8 cellular contexts compared by ENCODE assay signal in the genomic region with DNA sequence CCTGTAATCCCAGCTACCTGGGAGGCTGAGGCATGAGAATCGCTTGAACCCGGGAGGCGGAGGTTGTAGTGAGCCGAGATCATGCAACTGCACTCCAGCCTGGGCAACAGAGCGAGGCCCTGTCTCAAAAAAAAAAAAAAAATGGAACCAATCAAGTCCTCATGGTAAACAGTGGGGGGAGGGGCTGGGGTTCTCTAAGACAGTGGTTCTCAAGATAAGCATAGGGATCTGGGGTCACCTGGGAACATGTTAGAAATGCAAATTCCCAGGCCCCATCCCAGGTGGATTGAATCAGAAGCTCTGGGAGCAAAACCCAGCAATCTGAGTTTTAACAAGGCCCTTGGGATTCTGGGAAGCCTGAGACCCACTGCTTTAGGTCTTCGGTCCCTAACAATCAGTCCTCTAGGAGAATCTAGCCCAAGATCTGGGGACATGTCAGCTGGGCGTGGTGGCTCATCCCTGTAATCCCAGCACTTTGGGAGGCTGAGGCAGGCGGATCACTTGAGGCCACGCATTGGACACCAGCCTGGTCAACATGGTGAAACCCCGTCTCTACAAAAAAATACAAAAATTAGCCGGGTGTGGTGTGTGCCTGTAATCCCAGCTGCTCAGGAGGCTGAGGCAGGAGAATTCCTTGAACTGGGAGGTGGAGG. TPM values are rescaled to one million over a fixed set of nuclear protein-coding genes. Genes with fewer than 3 reads are reported as not detected.
A peak's percentile ranks its signal among the peaks of the same experiment; 100 is the strongest.
DNase-seq lines count a peak whose midpoint lies in the region; ATAC-seq, FAIRE-seq and TF ChIP-seq lines count a peak whose summit lies in the region.
"Not testable (repeated sequence)": the region's sequence is repeated elsewhere in the genome, so short reads cannot be mapped to it uniquely, and the experiment has no call there.

No MANE protein-coding gene starts in this region.

- CTCF ChIA-PET in CD4-positive, alpha-beta T cell (lab: Charles Lee): interaction anchor here (1.7 to 6.3 kb wide), 3 partner anchors 9 to 40 kb away, joined by 4 to 93 read pairs (median 49); partner anchors contain the start of gene NR1D1
- CTCF ChIA-PET in K562 (lab: Yijun Ruan, JAX; ENCODE audit: low intra/inter-chr PET ratio): interaction anchor here (0.9 kb wide), 1 partner anchor 70 kb away, joined by 6 read pairs; no protein-coding TSS in a partner anchor

- H3K27ac ChIP-seq in CD4-positive, alpha-beta T cell (ENCODE audit: low read depth, low read length): peak overlapping the region; percentile 94
- H3K27ac ChIP-seq in SK-N-MC: peak overlapping the region; percentile 97
- H3K27ac ChIP-seq in K562 (ENCODE audit: extremely low read depth, low read depth, low read length): 0 out of 3 replicates have a peak overlapping the region, but pooled peaks have one; percentile 17
- H3K27ac ChIP-seq in epithelial cell of prostate: peak overlapping the region; percentile 49
- H3K27ac ChIP-seq in left lung: peak overlapping the region; percentile 92
- H3K27ac ChIP-seq in skin epidermis: peak overlapping the region in 20 of 21 experiments; percentile 79 to 99 (median 90)
- peak overlapping the region; percentile 89 to 99 (median 98) for H3K27ac ChIP-seq in tibial nerve

- intact Hi-C loops in CD4-positive, alpha-beta T cell (cut with DNase I, micrococcal nuclease): loop anchor here in 1 of 2 experiments (1.0 kb wide), 1 partner anchor 10 kb away; no protein-coding TSS in a partner anchor
- intact Hi-C loops in K562 (cut with micrococcal nuclease); left lung (cut with DNase I): not testable (repeated sequence)

- not testable (repeated sequence) for H3K79me2 ChIP-seq in K562 (ENCODE audit: control insufficient read depth, insufficient read depth, low read length)

- H3K27ac Mint-ChIP-seq in CD4-positive, alpha-beta T cell: peak overlapping the region; percentile 99
- peak overlapping the region; percentile 61 to 77 for H3K27ac Mint-ChIP-seq in natural killer cell treated with Interleukin-12 subunit alpha and Interleukin-12 subunit beta and Interleukin-15 and Interleukin-18, amount 100 ng/mL, for 72 hours

- not testable (repeated sequence) for TF ChIP-seq RAD21 in K562 (CRISPR knock-in tag; conservative IDR thresholded peaks at IDR 0.05 in 1 of 2, IDR thresholded peaks at IDR 0.05 in 1 of 2)

- H3K4me3 ChIP-seq in SK-N-MC, K562, left lung, skin epidermis, tibial nerve: not testable (repeated sequence)

- 54% methylated on average over 11 of the region's 11 CpGs for WGBS in K562 (ENCODE audit: insufficient coverage, low coverage, missing lambda C conversion rate)
- WGBS in tibial nerve, 2 donors: 76 to 82% methylated on average over 11 of the region's 11 CpGs

- H3K4me1 ChIP-seq in K562 (replicated peaks in 1 of 2; ENCODE audit: control insufficient read depth in 2 of 2, insufficient read depth in 2 of 2, low read length in 2 of 2): peaks cover 58 to 73% of the 10 kb centered on the region in 2 experiments
- peaks cover 60 to 97% of the 10 kb centered on the region in 2 donors for H3K4me1 ChIP-seq in left lung
- H3K4me1 ChIP-seq in tibial nerve: peaks cover 3 to 98% (median 93%) of the 10 kb centered on the region in 4 donors

- not testable (repeated sequence) for H3K27me3 Mint-ChIP-seq in CD4-positive, alpha-beta T cell; natural killer cell treated with Interleukin-12 subunit alpha and Interleukin-12 subunit beta and Interleukin-15 and Interleukin-18, amount 100 ng/mL, for 72 hours

- POLR2A ChIA-PET in CD4-positive, alpha-beta T cell (lab: Charles Lee): interaction anchor here (1.1 to 6.6 kb wide), 4 partner anchors 11 to 55 kb away, joined by 3 to 335 read pairs (median 28); partner anchors contain the start of genes MED24, NR1D1 and THRA
- POLR2A ChIA-PET in K562 (lab: Yijun Ruan, JAX): interaction anchor here (0.7 to 8.0 kb wide), 3 partner anchors 8 to 151 kb away, joined by 3 to 66 read pairs (median 8); partner anchors contain the start of gene NR1D1

- not testable (repeated sequence) for H3K9ac ChIP-seq in SK-N-MC (ENCODE audit: insufficient read length)
- peak overlapping the region in 1 of 2 experiments; percentile 5; a peak in 2 of 4 replicates for H3K9ac ChIP-seq in K562 (ENCODE audit: insufficient read depth in 1 of 2, low read depth in 2 of 2, low read length in 2 of 2)

- H3K4me1 Mint-ChIP-seq in CD4-positive, alpha-beta T cell (ENCODE audit: low read depth): peaks cover 95% of the 10 kb centered on the region
- H3K4me1 Mint-ChIP-seq in natural killer cell treated with Interleukin-12 subunit alpha and Interleukin-12 subunit beta and Interleukin-15 and Interleukin-18, amount 100 ng/mL, for 72 hours (ENCODE audit: low read depth in 2 of 2): peaks cover 72 to 87% of the 10 kb centered on the region in 2 donors

- H3K4me3 Mint-ChIP-seq in CD4-positive, alpha-beta T cell; natural killer cell treated with Interleukin-12 subunit alpha and Interleukin-12 subunit beta and Interleukin-15 and Interleukin-18, amount 100 ng/mL, for 72 hours: not testable (repeated sequence)

- not testable (repeated sequence) for TF ChIP-seq EP300 in K562 (IDR thresholded peaks at IDR 0.05; ENCODE audit: low read length); tibial nerve (IDR thresholded peaks at IDR 0.05)

- peak overlapping the region; percentile 73 for H2AFZ ChIP-seq in K562 (ENCODE audit: low read depth, low read length)

- in situ Hi-C loops in K562 (cut with MboI): not testable (repeated sequence)

- ATAC-seq in CD4-positive, alpha-beta T cell (ENCODE audit: poor library complexity); K562; left lung; natural killer cell treated with Interleukin-12 subunit alpha and Interleukin-12 subunit beta and Interleukin-15 and Interleukin-18, amount 100 ng/mL, for 72 hours: not testable (repeated sequence)

- H3K9me3 Mint-ChIP-seq in CD4-positive, alpha-beta T cell; natural killer cell treated with Interleukin-12 subunit alpha and Interleukin-12 subunit beta and Interleukin-15 and Interleukin-18, amount 100 ng/mL, for 72 hours: not testable (repeated sequence)

- not testable (repeated sequence) for TF ChIP-seq POLR2A in K562 (conservative IDR thresholded peaks at IDR 0.05); tibial nerve (IDR thresholded peaks at IDR 0.05)

- not testable (repeated sequence) for BruUV-seq in K562 (replicated peaks; lab: Mats Ljungman, UMichigan)

- not testable (repeated sequence) for H3K27me3 ChIP-seq in CD4-positive, alpha-beta T cell (ENCODE audit: control insufficient read depth, insufficient read depth, low read length); K562 (ENCODE audit: control insufficient read depth in 2 of 2, insufficient read depth in 2 of 2, low read length in 2 of 2); left lung; tibial nerve

- not testable (repeated sequence) for DNase-seq in CD4-positive, alpha-beta T cell; SK-N-MC (ENCODE audit: low read depth, low spot score); epithelial cell of prostate (ENCODE audit: low read depth, low spot score); left lung; natural killer cell treated with Interleukin-12 subunit alpha and Interleukin-12 subunit beta and Interleukin-15 and Interleukin-18, amount 100 ng/mL, for 72 hours (ENCODE audit: low spot score)
- DNase-seq in K562 (ENCODE audit: extremely low read depth in 1 of 4, low spot score in 3 of 4): peak in 1 of 4 experiments; percentile 46
- peak in 1 of 2 donors; percentile 15 for DNase-seq in tibial nerve (ENCODE audit: low spot score in 2 of 2)

- not testable (repeated sequence) for H3K4me2 ChIP-seq in K562 (ENCODE audit: insufficient read depth, low read length)

- not testable (repeated sequence) for H3K36me3 ChIP-seq in SK-N-MC (ENCODE audit: insufficient read depth, low read length); K562 (ENCODE audit: control insufficient read depth, insufficient read depth, low read length); left lung; tibial nerve

- not testable (repeated sequence) for H3K9me1 ChIP-seq in K562 (ENCODE audit: control insufficient read depth, insufficient read depth, low read length)

- not testable (repeated sequence) for TF ChIP-seq CTCF in CD4-positive, alpha-beta T cell (IDR thresholded peaks at IDR 0.05); K562 (IDR thresholded peaks at IDR 0.05 in 2 of 3, conservative IDR thresholded peaks at IDR 0.05 in 1 of 3; ENCODE audit: insufficient read depth in 2 of 3, low read depth in 1 of 3, low read length in 3 of 3); left lung (IDR thresholded peaks at IDR 0.05); tibial nerve (IDR thresholded peaks at IDR 0.05)

- H3K36me3 Mint-ChIP-seq in CD4-positive, alpha-beta T cell (ENCODE audit: low read depth); natural killer cell treated with Interleukin-12 subunit alpha and Interleukin-12 subunit beta and Interleukin-15 and Interleukin-18, amount 100 ng/mL, for 72 hours: not testable (repeated sequence)

- not testable (repeated sequence) for H3K9me3 ChIP-seq in CD4-positive, alpha-beta T cell (ENCODE audit: control insufficient read depth, low read length); SK-N-MC (ENCODE audit: low read depth, low read length); K562 (replicated peaks; ENCODE audit: control insufficient read depth, insufficient read depth, low read depth, low read length); left lung; tibial nerve

- H4K20me1 ChIP-seq in K562 (replicated peaks; ENCODE audit: control insufficient read depth, insufficient read depth, low read length): not testable (repeated sequence)

- FAIRE-seq in K562 (lab: Jason Lieb, UNC): not testable (repeated sequence)

RNA-seq across cellular contexts. Expression of gene NR1D1, which starts 8.6 kb away (rescaled TPM):
- 10 to 100 TPM; 29.6 to 34.1 TPM for total RNA-seq in CD4-positive, alpha-beta T cell
- 2.3 and 7.8 TPM in 2 replicates for total RNA-seq in K562 (2011; cell fraction: chromatin; rRNA removed; ENCODE audit: low replicate concordance)
- total RNA-seq in K562 (2011; cell fraction: nucleolus; rRNA removed): 3.6 and 4.0 TPM in 2 replicates
- 3.1 and 3.2 TPM in 2 replicates for total RNA-seq in K562 (2011; cell fraction: nucleoplasm; rRNA removed)
- total RNA-seq in K562 (2014; rRNA removed) (0.78 and 1.00 TPM in 2 replicates), K562 (2014; rRNA removed; fragmentation: Illumina TruSeq; extraction: Trizol) (0.32 and 0.47 TPM in 2 replicates), K562 (2015; rRNA removed; fragmentation: Illumina TruSeq; extraction: Trizol) (0.65 and 1.2 TPM in 2 replicates), K562 (2021) (6.6 and 7.7 TPM in 2 replicates), left lung (10 to 100 TPM in 1 of 2 donors, 1 to 10 TPM in 1; 6.5 to 11.4 TPM), tibial nerve (10 to 100 TPM; 16.8 to 48.2 (median 21.0) TPM)
- polyA plus RNA-seq in K562 (2011; rRNA removed) (0.25 and 0.41 TPM in 2 replicates), K562 (2014; fragmentation: Illumina TruSeq; extraction: Trizol) (4.7 and 6.9 TPM in 2 replicates), K562 (2014; fragmentation: Nextera tagmentation; extraction: Ambion mirVana) (under 1 TPM; 0.27 TPM), K562 (2014; rRNA removed) (1.4 and 2.0 TPM in 2 replicates)
- polyA plus RNA-seq in K562 (2011; cell fraction: cytosol; rRNA removed): 0.21 and 0.89 TPM in 2 replicates
- 1.3 and 5.0 TPM in 2 replicates for polyA plus RNA-seq in K562 (2011; cell fraction: nucleus; rRNA removed)
- 5.3 and 5.4 TPM in 2 replicates for polyA plus RNA-seq in K562 (2012)
- 0.42 and 0.63 TPM in 2 replicates for polyA minus RNA-seq in K562 (2011; rRNA and poly(A)+ RNA removed)
- polyA minus RNA-seq in K562 (2011; cell fraction: cytosol; rRNA and poly(A)+ RNA removed): 0.46 and 3.3 TPM in 2 replicates
- 2.2 and 2.6 TPM in 2 replicates for polyA minus RNA-seq in K562 (2011; cell fraction: nucleus; rRNA and poly(A)+ RNA removed)
- total RNA-seq in natural killer cell treated with Interleukin-12 subunit alpha and Interleukin-12 subunit beta and Interleukin-15 and Interleukin-18, amount 100 ng/mL, for 72 hours: 1 to 10 TPM; 1.4 to 5.4 TPM

RNA-seq across cellular contexts. Expression of gene MSL1, which starts 12.8 kb away (rescaled TPM):
- total RNA-seq in CD4-positive, alpha-beta T cell: 10 to 100 TPM; 77.0 to 79.2 TPM
- 152 and 243 TPM in 2 replicates for total RNA-seq in K562 (2011; cell fraction: chromatin; rRNA removed; ENCODE audit: low replicate concordance)
- 80.5 and 93.3 TPM in 2 replicates for total RNA-seq in K562 (2011; cell fraction: nucleolus; rRNA removed)
- total RNA-seq in K562 (2011; cell fraction: nucleoplasm; rRNA removed): 126 and 148 TPM in 2 replicates
- total RNA-seq in K562 (2014; rRNA removed): 51.7 and 52.4 TPM in 2 replicates
- 61.9 and 64.9 TPM in 2 replicates for total RNA-seq in K562 (2014; rRNA removed; fragmentation: Illumina TruSeq; extraction: Trizol)
- total RNA-seq in K562 (2015; rRNA removed; fragmentation: Illumina TruSeq; extraction: Trizol): 77.8 and 91.8 TPM in 2 replicates
- total RNA-seq in K562 (2021): 48.6 and 61.8 TPM in 2 replicates
- polyA plus RNA-seq in K562 (2011; rRNA removed): 48.0 and 66.7 TPM in 2 replicates
- 15.6 and 17.6 TPM in 2 replicates for polyA plus RNA-seq in K562 (2011; cell fraction: cytosol; rRNA removed)
- polyA plus RNA-seq in K562 (2011; cell fraction: nucleus; rRNA removed): 122 and 128 TPM in 2 replicates
- polyA plus RNA-seq in K562 (2012): 40.1 and 52.3 TPM in 2 replicates
- 99.3 and 120 TPM in 2 replicates for polyA plus RNA-seq in K562 (2014; fragmentation: Illumina TruSeq; extraction: Trizol)
- polyA plus RNA-seq in K562 (2014; fragmentation: Nextera tagmentation; extraction: Ambion mirVana): 10 to 100 TPM; 13.8 to 13.9 TPM
- polyA plus RNA-seq in K562 (2014; rRNA removed): 62.8 and 74.1 TPM in 2 replicates
- 56.6 and 69.1 TPM in 2 replicates for polyA minus RNA-seq in K562 (2011; rRNA and poly(A)+ RNA removed)
- polyA minus RNA-seq in K562 (2011; cell fraction: cytosol; rRNA and poly(A)+ RNA removed): 16.1 and 30.2 TPM in 2 replicates
- polyA minus RNA-seq in K562 (2011; cell fraction: nucleus; rRNA and poly(A)+ RNA removed): 40.7 and 50.6 TPM in 2 replicates
- total RNA-seq in left lung: 100 to 1,000 TPM in 1 of 2 donors, 10 to 100 TPM in 1; 84.1 to 112 TPM
- total RNA-seq in natural killer cell treated with Interleukin-12 subunit alpha and Interleukin-12 subunit beta and Interleukin-15 and Interleukin-18, amount 100 ng/mL, for 72 hours: 100 to 1,000 TPM in 1 of 2 donors, 10 to 100 TPM in 1; 79.8 to 102 TPM
- total RNA-seq in tibial nerve: 100 to 1,000 TPM in 3 of 4 donors, 10 to 100 TPM in 1; 78.0 to 113 (median 107) TPM

RNA-seq across cellular contexts. Expression of gene CASC3, which starts 31.4 kb away (rescaled TPM):
- 100 to 1,000 TPM; 195 to 207 TPM for total RNA-seq in CD4-positive, alpha-beta T cell
- total RNA-seq in K562 (2011; cell fraction: chromatin; rRNA removed; ENCODE audit: low replicate concordance): 240 and 242 TPM in 2 replicates
- total RNA-seq in K562 (2011; cell fraction: nucleolus; rRNA removed): 98.2 and 103 TPM in 2 replicates
- 184 and 228 TPM in 2 replicates for total RNA-seq in K562 (2011; cell fraction: nucleoplasm; rRNA removed)
- total RNA-seq in K562 (2014; rRNA removed): 21.5 and 30.8 TPM in 2 replicates
- total RNA-seq in K562 (2014; rRNA removed; fragmentation: Illumina TruSeq; extraction: Trizol): 38.2 and 38.7 TPM in 2 replicates
- total RNA-seq in K562 (2015; rRNA removed; fragmentation: Illumina TruSeq; extraction: Trizol): 34.4 and 36.5 TPM in 2 replicates
- total RNA-seq in K562 (2021): 57.5 and 61.1 TPM in 2 replicates
- polyA plus RNA-seq in K562 (2011; rRNA removed): 43.3 and 51.8 TPM in 2 replicates
- 29.1 and 32.3 TPM in 2 replicates for polyA plus RNA-seq in K562 (2011; cell fraction: cytosol; rRNA removed)
- polyA plus RNA-seq in K562 (2011; cell fraction: nucleus; rRNA removed): 191 and 220 TPM in 2 replicates
- 48.8 and 57.5 TPM in 2 replicates for polyA plus RNA-seq in K562 (2012)
- 56.5 and 65.1 TPM in 2 replicates for polyA plus RNA-seq in K562 (2014; fragmentation: Illumina TruSeq; extraction: Trizol)
- 10 to 100 TPM; 12.5 to 16.9 TPM for polyA plus RNA-seq in K562 (2014; fragmentation: Nextera tagmentation; extraction: Ambion mirVana)
- 35.2 and 38.9 TPM in 2 replicates for polyA plus RNA-seq in K562 (2014; rRNA removed)
- 30.6 and 33.1 TPM in 2 replicates for polyA minus RNA-seq in K562 (2011; rRNA and poly(A)+ RNA removed)
- 13.3 and 20.1 TPM in 2 replicates for polyA minus RNA-seq in K562 (2011; cell fraction: cytosol; rRNA and poly(A)+ RNA removed)
- polyA minus RNA-seq in K562 (2011; cell fraction: nucleus; rRNA and poly(A)+ RNA removed): 26.1 and 31.4 TPM in 2 replicates
- 10 to 100 TPM; 63.4 to 98.8 TPM for total RNA-seq in left lung
- total RNA-seq in natural killer cell treated with Interleukin-12 subunit alpha and Interleukin-12 subunit beta and Interleukin-15 and Interleukin-18, amount 100 ng/mL, for 72 hours: 100 to 1,000 TPM in 1 of 2 donors, 10 to 100 TPM in 1; 83.1 to 101 TPM
- total RNA-seq in tibial nerve: 100 to 1,000 TPM in 1 of 4 donors, 10 to 100 TPM in 3; 85.2 to 122 (median 93.4) TPM

RNA-seq across cellular contexts. Expression of gene THRA, which starts 46.2 kb away (rescaled TPM):
- total RNA-seq in CD4-positive, alpha-beta T cell: 10 to 100 TPM; 35.2 to 36.4 TPM
- total RNA-seq in K562 (2011; cell fraction: chromatin; rRNA removed; ENCODE audit: low replicate concordance): 10.8 and 15.6 TPM in 2 replicates
- total RNA-seq in K562 (2011; cell fraction: nucleolus; rRNA removed): 7.5 and 8.0 TPM in 2 replicates
- 10.3 and 15.7 TPM in 2 replicates for total RNA-seq in K562 (2011; cell fraction: nucleoplasm; rRNA removed)
- 13.8 and 18.9 TPM in 2 replicates for total RNA-seq in K562 (2014; rRNA removed)
- total RNA-seq in K562 (2014; rRNA removed; fragmentation: Illumina TruSeq; extraction: Trizol): 7.5 and 9.1 TPM in 2 replicates
- 12.2 and 13.2 TPM in 2 replicates for total RNA-seq in K562 (2015; rRNA removed; fragmentation: Illumina TruSeq; extraction: Trizol)
- 22.7 and 23.4 TPM in 2 replicates for total RNA-seq in K562 (2021)
- polyA plus RNA-seq in K562 (2011; rRNA removed): 8.3 and 9.3 TPM in 2 replicates
- polyA plus RNA-seq in K562 (2011; cell fraction: cytosol; rRNA removed): 7.8 and 12.5 TPM in 2 replicates
- 7.3 and 15.8 TPM in 2 replicates for polyA plus RNA-seq in K562 (2011; cell fraction: nucleus; rRNA removed)
- polyA plus RNA-seq in K562 (2012): 20.0 TPM in 2 replicates
- 19.7 and 21.6 TPM in 2 replicates for polyA plus RNA-seq in K562 (2014; fragmentation: Illumina TruSeq; extraction: Trizol)
- polyA plus RNA-seq in K562 (2014; fragmentation: Nextera tagmentation; extraction: Ambion mirVana): under 1 TPM; 0.34 to 0.50 TPM
- polyA plus RNA-seq in K562 (2014; rRNA removed): 12.7 and 13.8 TPM in 2 replicates
- polyA minus RNA-seq in K562 (2011; rRNA and poly(A)+ RNA removed): 5.8 and 9.7 TPM in 2 replicates
- polyA minus RNA-seq in K562 (2011; cell fraction: cytosol; rRNA and poly(A)+ RNA removed): 6.3 and 7.9 TPM in 2 replicates
- polyA minus RNA-seq in K562 (2011; cell fraction: nucleus; rRNA and poly(A)+ RNA removed): 2.3 and 2.6 TPM in 2 replicates
- 10 to 100 TPM; 37.9 to 45.2 TPM for total RNA-seq in left lung
- total RNA-seq in natural killer cell treated with Interleukin-12 subunit alpha and Interleukin-12 subunit beta and Interleukin-15 and Interleukin-18, amount 100 ng/mL, for 72 hours: 10 to 100 TPM in 1 of 2 donors, 1 to 10 TPM in 1; 4.9 to 10.9 TPM
- 10 to 100 TPM; 65.4 to 86.1 (median 78.4) TPM for total RNA-seq in tibial nerve

RNA-seq across cellular contexts. Expression of gene MED24, which starts 54.7 kb away (rescaled TPM):
- 10 to 100 TPM; 82.9 to 85.3 TPM for total RNA-seq in CD4-positive, alpha-beta T cell
- 361 and 745 TPM in 2 replicates for total RNA-seq in K562 (2011; cell fraction: chromatin; rRNA removed; ENCODE audit: low replicate concordance)
- total RNA-seq in K562 (2011; cell fraction: nucleolus; rRNA removed): 434 and 442 TPM in 2 replicates
- 293 and 327 TPM in 2 replicates for total RNA-seq in K562 (2011; cell fraction: nucleoplasm; rRNA removed)
- total RNA-seq in K562 (2014; rRNA removed) (40.0 and 50.2 TPM in 2 replicates), K562 (2014; rRNA removed; fragmentation: Illumina TruSeq; extraction: Trizol) (40.3 and 48.9 TPM in 2 replicates), K562 (2015; rRNA removed; fragmentation: Illumina TruSeq; extraction: Trizol) (48.2 and 53.5 TPM in 2 replicates), K562 (2021) (102 and 108 TPM in 2 replicates), left lung (10 to 100 TPM; 72.0 to 75.2 TPM), tibial nerve (100 to 1,000 TPM in 2 of 4 donors, 10 to 100 TPM in 2; 55.1 to 146 (median 84.6) TPM)
- polyA plus RNA-seq in K562 (2011; rRNA removed) (76.3 and 110 TPM in 2 replicates), K562 (2014; fragmentation: Illumina TruSeq; extraction: Trizol) (117 and 129 TPM in 2 replicates), K562 (2014; fragmentation: Nextera tagmentation; extraction: Ambion mirVana) (1 to 10 TPM; 5.9 to 8.3 TPM), K562 (2014; rRNA removed) (73.3 and 74.8 TPM in 2 replicates)
- polyA plus RNA-seq in K562 (2011; cell fraction: cytosol; rRNA removed): 70.1 and 113 TPM in 2 replicates
- polyA plus RNA-seq in K562 (2011; cell fraction: nucleus; rRNA removed): 331 and 574 TPM in 2 replicates
- polyA plus RNA-seq in K562 (2012): 97.7 and 114 TPM in 2 replicates
- 79.0 and 96.5 TPM in 2 replicates for polyA minus RNA-seq in K562 (2011; rRNA and poly(A)+ RNA removed)
- polyA minus RNA-seq in K562 (2011; cell fraction: cytosol; rRNA and poly(A)+ RNA removed): 80.5 and 119 TPM in 2 replicates
- 146 and 149 TPM in 2 replicates for polyA minus RNA-seq in K562 (2011; cell fraction: nucleus; rRNA and poly(A)+ RNA removed)
- total RNA-seq in natural killer cell treated with Interleukin-12 subunit alpha and Interleukin-12 subunit beta and Interleukin-15 and Interleukin-18, amount 100 ng/mL, for 72 hours: 100 to 1,000 TPM in 1 of 2 donors, 10 to 100 TPM in 1; 91.5 to 147 TPM

Comparison
In these comparisons a context has a peak if more than half of its experiments do, and no peak if none do; other contexts are left out.
1. H3K27ac ChIP-seq: peak in every context shown above with its lines; median percentile 98 in tibial nerve; 97 in SK-N-MC; 94 in CD4-positive, alpha-beta T cell; 92 in left lung; 90 in skin epidermis; 49 in epithelial cell of prostate; 17 in K562.